In genomic region chr2:166417669-166418068, GRCh38 we compare ENCODE assay signal across 9 cellular contexts. TPM values are rescaled to one million over a fixed set of nuclear protein-coding genes. Genes with fewer than 3 reads are reported as not detected.
DNase-seq lines count a peak whose midpoint lies in the region; ATAC-seq and TF ChIP-seq lines count a peak whose summit lies in the region.
"Had no signal": no experiment of that assay in that cellular context is flagged by ENCODE, and none has a peak within 500 bp of the region (broad histone marks: within the 10 kb centered on the region; RNA-seq: fewer than 3 reads in every experiment).

No MANE protein-coding gene starts in this region.

- H3K4me3 ChIP-seq in cardiac muscle cell (no peak overlapping the region), heart left ventricle (no peak overlapping the region), endodermal cell (ENCODE audit: low read length) (no peak overlapping the region), upper lobe of right lung (no peak overlapping the region)

- peaks cover 2% of the 10 kb centered on the region for H3K4me1 Mint-ChIP-seq in endodermal cell
- H3K4me1 Mint-ChIP-seq: T-cell had no signal

- no peak overlapping the region for H3K4me3 Mint-ChIP-seq in endodermal cell
- H3K4me3 Mint-ChIP-seq: T-cell had no signal

- H3K27ac Mint-ChIP-seq in endodermal cell: no peak overlapping the region
- H3K27ac Mint-ChIP-seq: T-cell had no signal

- no peaks in the 10 kb centered on the region for H3K27me3 Mint-ChIP-seq in endodermal cell (ENCODE audit: insufficient read depth)
- H3K27me3 Mint-ChIP-seq: T-cell had no signal

- ATAC-seq in heart left ventricle (no peak), upper lobe of right lung (no peak), GM19035 (IDR thresholded peaks at IDR 0.05; ENCODE audit: unreplicated experiment) (no peak)
- ATAC-seq: T-cell had no signal

- H3K36me3 ChIP-seq in cardiac muscle cell: no peaks in the 10 kb centered on the region
- peaks cover 0 to 6% (median 0%) of the 10 kb centered on the region in 9 donors for H3K36me3 ChIP-seq in heart left ventricle
- no peaks in the 10 kb centered on the region for H3K36me3 ChIP-seq in endodermal cell (ENCODE audit: control insufficient read depth, insufficient read depth, low read length)
- H3K36me3 ChIP-seq in upper lobe of right lung: no peaks in the 10 kb centered on the region

- TF ChIP-seq CTCF in cardiac muscle cell (IDR thresholded peaks at IDR 0.05; ENCODE audit: low read depth, low read length) (peak; percentile 24), heart left ventricle (IDR thresholded peaks at IDR 0.05) (peak in 5 of 12 donors; percentile 14 to 43 (median 36)), endodermal cell (conservative IDR thresholded peaks at IDR 0.05) (peak; percentile 59), upper lobe of right lung (IDR thresholded peaks at IDR 0.05) (peak; percentile 23)

- TF ChIP-seq POLR2A in heart left ventricle (IDR thresholded peaks at IDR 0.05): no peak

- WGBS in heart left ventricle, 4 donors: 57 to 68% (median 65%) methylated on average over 2 of the region's 2 CpGs
- WGBS in endodermal cell (ENCODE audit: insufficient coverage in 1 of 2, insufficient read length in 1 of 2), 2 experiments: 71 to 74% methylated on average over 1 to 2 of the region's 2 CpGs

- no peaks in the 10 kb centered on the region for H3K9me3 Mint-ChIP-seq in endodermal cell
- H3K9me3 Mint-ChIP-seq: T-cell had no signal

- H3K36me3 Mint-ChIP-seq in endodermal cell (ENCODE audit: low read depth): no peaks in the 10 kb centered on the region
- H3K36me3 Mint-ChIP-seq: T-cell had no signal

- H3K27ac ChIP-seq in cardiac muscle cell (no peak overlapping the region), heart left ventricle (no peak overlapping the region), endodermal cell (ENCODE audit: low read depth, low read length) (no peak overlapping the region), upper lobe of right lung (no peak overlapping the region)

- no peaks in the 10 kb centered on the region for H3K4me1 ChIP-seq in cardiac muscle cell (ENCODE audit: low read depth)
- no peaks in the 10 kb centered on the region for H3K4me1 ChIP-seq in heart left ventricle
- no peaks in the 10 kb centered on the region for H3K4me1 ChIP-seq in endodermal cell (ENCODE audit: control insufficient read depth, insufficient read depth, low read length)
- H3K4me1 ChIP-seq in upper lobe of right lung: no peaks in the 10 kb centered on the region

- H3K27me3 ChIP-seq in cardiac muscle cell (no peaks in the 10 kb centered on the region), heart left ventricle (no peaks in the 10 kb centered on the region), endodermal cell (ENCODE audit: control insufficient read depth, insufficient read depth, low read length, poor library complexity, severe bottlenecking) (no peaks in the 10 kb centered on the region), upper lobe of right lung (no peaks in the 10 kb centered on the region)

- H3K9ac ChIP-seq in endodermal cell (ENCODE audit: extremely low read depth, low read length, poor library complexity, severe bottlenecking): no peak overlapping the region

- DNase-seq in cardiac muscle cell (ENCODE audit: low read depth in 1 of 2, low spot score in 1 of 2): peak in 1 of 2 donors; percentile 58
- DNase-seq in heart left ventricle: no peak
- DNase-seq in NCI-H2227 (lab: John Stamatoyannopoulos, UW; ENCODE audit: unreplicated experiment): peak; percentile 74
- no peak for DNase-seq in endodermal cell
- DNase-seq in upper lobe of right lung: no peak
- DNase-seq in HK-2 (ENCODE audit: unreplicated experiment): no peak
- DNase-seq in C1 segment of cervical spinal cord (lab: John Stamatoyannopoulos, UW): no peak
- DNase-seq: T-cell had no signal

- no peaks in the 10 kb centered on the region for H3K9me3 ChIP-seq in cardiac muscle cell (ENCODE audit: low read depth)
- H3K9me3 ChIP-seq in heart left ventricle: no peaks in the 10 kb centered on the region
- H3K9me3 ChIP-seq in endodermal cell (ENCODE audit: control insufficient read depth, low read length): no peaks in the 10 kb centered on the region
- H3K9me3 ChIP-seq in upper lobe of right lung: no peaks in the 10 kb centered on the region

- intact Hi-C loops in heart left ventricle (cut with DNase I): loop anchor here in 1 of 10 donors (5.0 kb wide), 1 partner anchor 100 kb away; no protein-coding TSS in a partner anchor
- intact Hi-C loops in upper lobe of right lung (cut with DNase I): no loop called here

RNA-seq across cellular contexts. Expression of gene SCN9A, which starts 41.9 kb away (rescaled TPM):
- total RNA-seq in cardiac muscle cell (1.4 and 2.4 TPM in 2 replicates), heart left ventricle (1 to 10 TPM in 5 of 9 donors, under 1 TPM in 4; 0.50 to 3.2 (median 1.1) TPM), endodermal cell (under 1 TPM; 0.13 to 0.35 TPM), upper lobe of right lung (10.5 TPM)
- polyA plus RNA-seq in cardiac muscle cell (1.4 and 2.7 TPM in 2 replicates), heart left ventricle (under 1 TPM; 0.08 to 0.27 TPM)
- polyA plus RNA-seq in endodermal cell (2013, experiment 1 of 2): 1.2 TPM
- polyA plus RNA-seq in endodermal cell (2013, experiment 2 of 2): 0.91 TPM
